In the genomic region with DNA sequence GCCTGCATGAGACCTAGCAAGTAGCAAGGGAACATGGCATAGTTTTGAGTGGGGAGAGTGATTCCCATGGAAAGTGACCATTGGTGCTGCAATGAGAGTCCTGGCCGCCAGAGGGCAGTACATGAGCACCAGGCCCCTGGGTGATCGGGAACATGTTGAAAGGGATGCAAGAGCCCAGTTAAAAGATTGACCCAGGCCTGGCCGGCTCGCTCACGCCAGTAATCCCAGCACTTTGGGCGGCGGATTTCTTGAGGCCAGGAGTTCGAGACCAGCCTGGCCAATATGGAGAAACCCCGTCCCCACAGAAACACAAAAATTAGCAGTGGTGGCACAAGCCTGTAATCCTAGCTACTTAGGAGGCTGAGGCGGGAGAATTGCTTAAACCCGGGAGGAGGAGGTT, we compare ENCODE assay signal across 9 cellular contexts. TPM values are rescaled to one million over a fixed set of nuclear protein-coding genes. Genes with fewer than 3 reads are reported as not detected.
DNase-seq lines count a peak whose midpoint lies in the region; ATAC-seq and TF ChIP-seq lines count a peak whose summit lies in the region.
"Had no signal": no experiment of that assay in that cellular context is flagged by ENCODE, and none has a peak within 500 bp of the region (broad histone marks: within the 10 kb centered on the region; RNA-seq: fewer than 3 reads in every experiment).

No MANE protein-coding gene starts in this region.

- no peaks in the 10 kb centered on the region for H3K4me1 Mint-ChIP-seq in activated CD4-positive, alpha-beta T cell treated with anti-CD3 and anti-CD28 coated beads, Interleukin-2, amount 10 ng/mL, durations not matched to agents 7 days and 5 days

- peaks cover 54% of the 10 kb centered on the region for H3K27me3 Mint-ChIP-seq in activated CD4-positive, alpha-beta T cell treated with anti-CD3 and anti-CD28 coated beads, Interleukin-2, amount 10 ng/mL, durations not matched to agents 7 days and 5 days

- peak; percentile 85 for ATAC-seq in HG02571 (IDR thresholded peaks at IDR 0.05; ENCODE audit: unreplicated experiment)

- H3K36me3 Mint-ChIP-seq in activated CD4-positive, alpha-beta T cell treated with anti-CD3 and anti-CD28 coated beads, Interleukin-2, amount 10 ng/mL, durations not matched to agents 7 days and 5 days (ENCODE audit: low read depth), result no peaks in the 10 kb centered on the region

- TF ChIP-seq POLR2A in NB4 (IDR thresholded peaks at IDR 0.05; ENCODE audit: extremely low read depth, insufficient read length), result no peak

- H3K4me3 Mint-ChIP-seq in activated CD4-positive, alpha-beta T cell treated with anti-CD3 and anti-CD28 coated beads, Interleukin-2, amount 10 ng/mL, durations not matched to agents 7 days and 5 days, result no peak overlapping the region

- CTCF ChIA-PET in activated CD4-positive, alpha-beta T cell treated with anti-CD3 and anti-CD28 coated beads, Interleukin-2, amount 10 ng/mL, durations not matched to agents 7 days and 5 days (lab: Charles Lee), result interaction anchor here (0.6 to 1.8 kb wide), 12 partner anchors 11 to 770 kb away, joined by 3 to 6 read pairs (median 4); no protein-coding TSS in a partner anchor

- POLR2A ChIA-PET in activated CD4-positive, alpha-beta T cell treated with anti-CD3 and anti-CD28 coated beads, Interleukin-2, amount 10 ng/mL, durations not matched to agents 7 days and 5 days (lab: Charles Lee), result no interaction called here

- peak; percentile 2 for DNase-seq in NCI-H1092 treated with DMSO at 0.1 percent for 48 hours (lab: John Stamatoyannopoulos, UW)
- no peak for DNase-seq in NCI-H1092 (lab: John Stamatoyannopoulos, UW)
- DNase-seq in NB4 (ENCODE audit: low read depth), result peak; percentile 66
- peak; percentile 59 for DNase-seq in activated CD4-positive, alpha-beta T cell treated with anti-CD3 and anti-CD28 coated beads, Interleukin-2, amount 10 ng/mL, durations not matched to agents 7 days and 5 days
- DNase-seq in dermis microvascular lymphatic vessel endothelial cell (ENCODE audit: low read depth in 2 of 2), result peak; percentile 22 to 60
- DNase-seq in lung microvascular endothelial cell (ENCODE audit: low read depth in 2 of 2), result peak; percentile 65 to 69
- peak; percentile 25 to 41 for DNase-seq in stimulated activated CD8-positive, alpha-beta memory T cell treated with anti-CD3 and anti-CD28 coated beads, Interleukin-4, amount 100 ng/mL, for 1 hour (ENCODE audit: low read depth in 2 of 2, low spot score in 1 of 2)

- H3K27ac Mint-ChIP-seq in activated CD4-positive, alpha-beta T cell treated with anti-CD3 and anti-CD28 coated beads, Interleukin-2, amount 10 ng/mL, durations not matched to agents 7 days and 5 days, result no peak overlapping the region

- TF ChIP-seq CTCF in NB4 (IDR thresholded peaks at IDR 0.05; ENCODE audit: low read depth, low read length), result peak; percentile 88

- no peaks in the 10 kb centered on the region for H3K9me3 Mint-ChIP-seq in activated CD4-positive, alpha-beta T cell treated with anti-CD3 and anti-CD28 coated beads, Interleukin-2, amount 10 ng/mL, durations not matched to agents 7 days and 5 days

- no peak overlapping the region for H3K4me3 ChIP-seq in NB4 (ENCODE audit: low read depth, low read length)
- H3K4me3 ChIP-seq: BLaER1 had no signal

RNA-seq across cellular contexts. Expression of gene FAP, which starts 22.2 kb away (rescaled TPM):
- total RNA-seq in activated CD4-positive, alpha-beta T cell treated with anti-CD3 and anti-CD28 coated beads, Interleukin-2, amount 10 ng/mL, durations not matched to agents 7 days and 5 days, result not detected
- total RNA-seq in dermis microvascular lymphatic vessel endothelial cell, result 1.3 TPM in 2 replicates
- under 0.01 and 0.20 TPM in 2 replicates for total RNA-seq in lung microvascular endothelial cell
